ENCODE assay signal across 12 cellular contexts in the genomic region with DNA sequence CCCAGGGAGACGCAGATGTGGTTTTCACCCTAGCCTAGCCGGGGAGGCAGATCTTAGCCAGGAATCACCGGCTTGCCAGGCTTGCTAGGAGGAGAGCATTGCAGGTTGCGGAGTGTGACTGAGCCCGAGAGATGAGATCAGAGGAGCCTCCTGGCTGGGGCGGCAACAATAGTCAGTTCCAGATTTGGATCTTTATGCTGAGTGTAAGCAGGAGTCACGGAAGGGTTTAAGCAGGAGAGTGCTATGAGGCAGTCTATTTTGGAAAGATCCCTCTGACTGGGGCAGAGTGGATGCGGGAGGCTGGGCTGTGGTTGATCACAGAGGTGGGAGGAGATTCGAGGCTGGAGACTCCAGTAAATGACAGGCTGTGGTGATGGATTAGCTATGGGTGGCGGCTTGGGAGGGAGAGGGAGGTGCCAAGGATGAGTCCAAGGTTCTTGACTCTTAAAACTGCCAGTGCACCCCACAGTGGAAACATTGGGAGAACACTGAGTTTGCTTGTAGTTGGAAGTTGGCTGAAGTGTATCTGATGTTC. TPM values are rescaled to one million over a fixed set of nuclear protein-coding genes. Genes with fewer than 3 reads are reported as not detected.
DNase-seq lines count a peak whose midpoint lies in the region; ATAC-seq and TF ChIP-seq lines count a peak whose summit lies in the region.
"Had no signal": no experiment of that assay in that cellular context is flagged by ENCODE, and none has a peak within 500 bp of the region (broad histone marks: within the 10 kb centered on the region; RNA-seq: fewer than 3 reads in every experiment).

No MANE protein-coding gene starts in this region.

- no peak for TF ChIP-seq EP300 in sigmoid colon (IDR thresholded peaks at IDR 0.05)

- H3K27me3 ChIP-seq in DND-41 (ENCODE audit: insufficient read depth, low read length, poor library complexity) (no peaks in the 10 kb centered on the region), sigmoid colon (peaks cover 0 to 2% (median 0%) of the 10 kb centered on the region in 3 donors)

- H3K4me3 Mint-ChIP-seq in nephron progenitor cell, result peak overlapping the region; percentile 22
- H3K4me3 Mint-ChIP-seq: activated naive CD8-positive, alpha-beta T cell treated with anti-CD3 and anti-CD28 coated beads, Interleukin-2, amount 10 ng/mL, durations not matched to agents 7 days and 5 days; CD8-positive, alpha-beta memory T cell had no signal

- H3K79me2 ChIP-seq in DND-41 (ENCODE audit: insufficient read depth, low read length), result no peaks in the 10 kb centered on the region

- no peaks in the 10 kb centered on the region for H3K9me3 Mint-ChIP-seq in nephron progenitor cell
- H3K9me3 Mint-ChIP-seq: activated naive CD8-positive, alpha-beta T cell treated with anti-CD3 and anti-CD28 coated beads, Interleukin-2, amount 10 ng/mL, durations not matched to agents 7 days and 5 days; CD8-positive, alpha-beta memory T cell had no signal

- TF ChIP-seq POLR2A in sigmoid colon (IDR thresholded peaks at IDR 0.05), result no peak

- no peak overlapping the region for H3K9ac ChIP-seq in DND-41 (ENCODE audit: low read depth, low read length)

- no peak for DNase-seq in DND-41
- peak; percentile 61 for DNase-seq in MV-4-11 (lab: John Stamatoyannopoulos, UW)
- peak; percentile 52 to 85 for DNase-seq in T47D (ENCODE audit: low read depth in 1 of 2, low spot score in 1 of 2)
- DNase-seq in nephron progenitor cell, result peak; percentile 44
- DNase-seq in HuH-7.5 (ENCODE audit: low spot score), result no peak
- DNase-seq in activated CD4-positive, alpha-beta T cell treated with anti-CD3 and anti-CD28 coated beads, Interleukin-2, amount 50 U/mL, for 1 hour, result no peak
- no peak for DNase-seq in sigmoid colon
- DNase-seq: activated naive CD8-positive, alpha-beta T cell treated with anti-CD3 and anti-CD28 coated beads, Interleukin-2, amount 10 ng/mL, durations not matched to agents 7 days and 5 days; CD8-positive, alpha-beta memory T cell; effector CD4-positive, alpha-beta T cell; NCI-H2081 treated with DMSO at 0.1 percent for 48 hours had no signal

- in situ Hi-C loops in T47D (cut with HindIII; ENCODE audit: low pct_unique_long_range_greater_than_20kb, low sequenced_read_pairs), result no loop called here

- H4K20me1 ChIP-seq in DND-41 (ENCODE audit: insufficient read depth, low read length), result no peaks in the 10 kb centered on the region

- H3K27ac Mint-ChIP-seq in nephron progenitor cell, result no peak overlapping the region
- H3K27ac Mint-ChIP-seq: activated naive CD8-positive, alpha-beta T cell treated with anti-CD3 and anti-CD28 coated beads, Interleukin-2, amount 10 ng/mL, durations not matched to agents 7 days and 5 days; CD8-positive, alpha-beta memory T cell had no signal

- 15 to 66% methylated on average over 10 of the region's 10 CpGs for WGBS in sigmoid colon, 2 donors

- H3K36me3 Mint-ChIP-seq in nephron progenitor cell (ENCODE audit: low read depth), result no peaks in the 10 kb centered on the region

- no peak overlapping the region for H3K4me2 ChIP-seq in DND-41 (ENCODE audit: insufficient read depth, low read length)

- H3K27me3 Mint-ChIP-seq in nephron progenitor cell (ENCODE audit: low read depth, poor library complexity), result peaks cover 46% of the 10 kb centered on the region
- H3K27me3 Mint-ChIP-seq: CD8-positive, alpha-beta memory T cell had no signal

- H3K9me3 ChIP-seq in DND-41 (ENCODE audit: insufficient read depth, low read length, severe bottlenecking) (no peaks in the 10 kb centered on the region), sigmoid colon (no peaks in the 10 kb centered on the region)

- intact Hi-C loops in sigmoid colon (cut with DNase I), result no loop called here

- ATAC-seq in DND-41 (ENCODE audit: insufficient read depth, low read depth), result peak; percentile 52; the same call in 1 of the 3 replicates
- ATAC-seq in GM21381 (IDR thresholded peaks at IDR 0.05; ENCODE audit: unreplicated experiment), result no peak

- H3K4me1 ChIP-seq in DND-41 (ENCODE audit: insufficient read depth, low read length) (no peaks in the 10 kb centered on the region), sigmoid colon (no peaks in the 10 kb centered on the region)

- H3K4me3 ChIP-seq in DND-41 (ENCODE audit: low read depth in 1 of 2, low read length in 2 of 2), result no peak overlapping the region
- H3K4me3 ChIP-seq in sigmoid colon, result no peak overlapping the region

- H2AFZ ChIP-seq in DND-41 (ENCODE audit: low read depth, low read length), result no peak overlapping the region

- H3K4me1 Mint-ChIP-seq in nephron progenitor cell, result peaks cover 21% of the 10 kb centered on the region

- no peak for TF ChIP-seq CTCF in DND-41 (IDR thresholded peaks at IDR 0.05; ENCODE audit: borderline replicate concordance, extremely low read depth, low read length, poor library complexity, severe bottlenecking)
- TF ChIP-seq CTCF in nephron progenitor cell (IDR thresholded peaks at IDR 0.05), result no peak
- no peak for TF ChIP-seq CTCF in sigmoid colon (IDR thresholded peaks at IDR 0.05)

- H3K36me3 ChIP-seq in DND-41 (ENCODE audit: insufficient read depth, low read length) (no peaks in the 10 kb centered on the region), sigmoid colon (no peaks in the 10 kb centered on the region)

- H3K27ac ChIP-seq in DND-41 (ENCODE audit: low read length), result no peak overlapping the region
- H3K27ac ChIP-seq in sigmoid colon, result no peak overlapping the region

RNA-seq across cellular contexts. Expression of a gene that starts 10.4 kb away (rescaled TPM):
- 10 to 100 TPM in 1 of 4 donors, 1 to 10 TPM in 3; 7.7 to 16.3 (median 9.3) TPM for total RNA-seq in sigmoid colon
- 10 to 100 TPM in 2 of 3 donors, 1 to 10 TPM in 1; 9.6 to 20.2 (median 14.1) TPM for polyA plus RNA-seq in sigmoid colon

RNA-seq across cellular contexts. Expression of a gene that starts 24.7 kb away (rescaled TPM):
- 10 to 100 TPM; 33.2 to 59.9 (median 55.4) TPM for total RNA-seq in sigmoid colon
- 10 to 100 TPM; 28.8 to 56.0 (median 33.1) TPM for polyA plus RNA-seq in sigmoid colon

RNA-seq across cellular contexts. Expression of a gene that starts 40.4 kb away (rescaled TPM):
- total RNA-seq in sigmoid colon, result 10 to 100 TPM in 1 of 4 donors, 1 to 10 TPM in 3; 6.4 to 10.2 (median 7.4) TPM
- 1 to 10 TPM; 1.2 to 6.2 (median 1.2) TPM for polyA plus RNA-seq in sigmoid colon

RNA-seq across cellular contexts. Expression of a gene that starts 47.8 kb away (rescaled TPM):
- 10 to 100 TPM in 1 of 4 donors, 1 to 10 TPM in 3; 5.0 to 13.8 (median 6.6) TPM for total RNA-seq in sigmoid colon
- 10 to 100 TPM in 1 of 3 donors, 1 to 10 TPM in 2; 6.0 to 18.9 (median 9.5) TPM for polyA plus RNA-seq in sigmoid colon

Comparison
In these comparisons a context has a peak if more than half of its experiments do, and no peak if none do; other contexts are left out.
1. DNase-seq: peak in MV-4-11 (single experiment), T47D (2 of 2) and nephron progenitor cell (single experiment); none in DND-41 (single experiment), HuH-7.5 (single experiment), activated CD4-positive, alpha-beta T cell treated with anti-CD3 and anti-CD28 coated beads, Interleukin-2, amount 50 U/mL, for 1 hour (single experiment) and sigmoid colon (single experiment).